Comparison of ENCODE assay signal across 8 cellular contexts in the genomic region with DNA sequence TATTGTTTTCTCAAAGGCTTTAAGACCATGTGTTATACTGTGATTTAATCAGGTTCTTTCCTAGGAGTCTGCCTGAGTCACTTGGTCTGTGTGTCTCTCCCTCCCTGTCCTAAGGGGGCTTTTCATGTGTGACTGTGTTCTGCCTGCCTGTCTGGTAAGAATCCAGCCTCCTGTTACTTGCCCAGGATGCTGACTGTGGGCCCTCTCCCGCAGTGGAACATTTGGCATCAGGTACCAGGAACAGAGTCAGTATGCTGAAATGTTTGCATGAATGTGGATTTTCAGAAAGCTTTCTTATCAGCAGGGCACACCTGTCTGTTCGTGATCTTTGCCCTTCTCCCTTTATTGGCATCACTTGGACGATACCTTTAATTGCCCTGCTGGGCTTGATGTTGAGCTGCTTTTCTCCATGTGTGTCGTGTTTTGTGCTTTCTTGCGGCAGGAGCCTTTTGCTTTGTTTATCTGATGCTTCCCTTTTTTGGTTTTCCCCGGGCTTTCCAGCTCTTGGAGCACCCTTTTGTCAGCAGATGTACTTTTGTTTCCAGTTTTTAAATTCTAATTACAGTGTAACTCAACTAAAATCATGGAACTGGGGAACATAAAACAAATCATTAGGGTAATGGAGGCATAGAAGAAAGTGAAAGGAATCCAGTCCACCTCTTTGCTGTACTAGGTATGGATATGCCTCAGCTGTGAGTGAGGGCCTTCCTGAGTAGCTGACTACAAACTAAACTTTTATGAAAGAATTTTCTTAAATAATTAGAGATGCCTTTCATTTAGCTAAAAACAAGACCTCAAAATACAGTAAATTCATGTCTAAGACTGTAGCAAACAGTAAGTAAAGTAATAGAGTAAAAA.
DNase-seq lines count a peak whose midpoint lies in the region; ATAC-seq and TF ChIP-seq lines count a peak whose summit lies in the region.

No MANE protein-coding gene starts in this region.

- POLR2A ChIA-PET in PC-9 (lab: Charles Lee; ENCODE audit: unreplicated experiment) = no interaction called here

- peaks cover 6% of the 10 kb centered on the region; the same call in 1 of the 2 replicates for H3F3A ChIP-seq in PC-9 (ENCODE audit: insufficient read depth, low read depth)

- BruUV-seq in PC-9 (replicated peaks; lab: Mats Ljungman, UMichigan) = no TSS peak

- H3K79me2 ChIP-seq in PC-9 (ENCODE audit: low read depth) = no peaks in the 10 kb centered on the region

- intact Hi-C loops in PC-9 (cut with micrococcal nuclease; ENCODE audit: unreplicated experiment) = no loop called here

- H3K27me3 ChIP-seq in esophagus (ENCODE audit: control insufficient read depth in 1 of 2, insufficient read depth in 2 of 2, low read length in 2 of 2) = no peaks in the 10 kb centered on the region
- H3K27me3 ChIP-seq in PC-9 (ENCODE audit: insufficient read depth, low read depth) = no peaks in the 10 kb centered on the region

- H3K36me3 ChIP-seq in esophagus (ENCODE audit: control insufficient read depth in 2 of 2, insufficient read depth in 2 of 2, low read length in 1 of 2) = no peaks in the 10 kb centered on the region
- no peaks in the 10 kb centered on the region for H3K36me3 ChIP-seq in PC-9 (ENCODE audit: low read depth)

- WGBS in esophagus, 2 donors = 21 to 29% methylated on average over 6 of the region's 6 CpGs

- peak; percentile 38 for DNase-seq in NCI-H526 treated with DMSO at 0.1 percent for 48 hours (lab: John Stamatoyannopoulos, UW)
- peak; percentile 44 for DNase-seq in pons (ENCODE audit: low spot score)
- DNase-seq in KG1 (lab: John Stamatoyannopoulos, UW) = no peak
- no peak for DNase-seq in PC-9

- H3K4me1 ChIP-seq in esophagus (ENCODE audit: control insufficient read depth in 2 of 2, insufficient read depth in 2 of 2, low read length in 1 of 2) (no peaks in the 10 kb centered on the region), PC-9 (replicated peaks; ENCODE audit: insufficient read depth) (no peaks in the 10 kb centered on the region)

- TF ChIP-seq CTCF in PC-9 (conservative IDR thresholded peaks at IDR 0.05) = no peak

- H3K4me3 ChIP-seq in GM08714 (ENCODE audit: low read length) (peak overlapping the region; percentile 56; the same call in 1 of the 2 replicates), esophagus (ENCODE audit: low read depth in 1 of 2, low read length in 2 of 2) (no peak overlapping the region), PC-9 (no peak overlapping the region)

- H3K27ac ChIP-seq in esophagus (ENCODE audit: low read depth in 2 of 2, low read length in 1 of 2) (peak overlapping the region; percentile 48 to 50), PC-9 (no peak overlapping the region)

- no peaks in the 10 kb centered on the region for H4K20me1 ChIP-seq in PC-9 (ENCODE audit: insufficient read depth)

- no peaks in the 10 kb centered on the region for H3K9me2 ChIP-seq in PC-9 (ENCODE audit: insufficient read depth)

- H3K9me3 ChIP-seq in esophagus (ENCODE audit: control insufficient read depth in 2 of 2, insufficient read depth in 1 of 2, low read depth in 1 of 2, low read length in 1 of 2) = no peaks in the 10 kb centered on the region
- no peaks in the 10 kb centered on the region for H3K9me3 ChIP-seq in PC-9 (ENCODE audit: insufficient read depth, low read depth)

- CTCF ChIA-PET in PC-9 (lab: Charles Lee) = interaction anchor here (0.7 kb wide), 1 partner anchor 52 kb away, joined by 3 read pairs; no protein-coding TSS in a partner anchor

- H3K4me2 ChIP-seq in PC-9 = no peak overlapping the region

- no peak overlapping the region for H2AFZ ChIP-seq in PC-9

- ATAC-seq in HG03342 (IDR thresholded peaks at IDR 0.05; ENCODE audit: unreplicated experiment) (no peak), GM18868 (IDR thresholded peaks at IDR 0.05; ENCODE audit: unreplicated experiment) (no peak)

Comparison
In these comparisons a context has a peak if more than half of its experiments do, and no peak if none do; other contexts are left out.
1. DNase-seq: peak in NCI-H526 treated with DMSO at 0.1 percent for 48 hours (single experiment) and pons (single experiment); none in KG1 (single experiment) and PC-9 (0 of 2).